ENCODE assay signal across 21 cellular contexts in the genomic region with DNA sequence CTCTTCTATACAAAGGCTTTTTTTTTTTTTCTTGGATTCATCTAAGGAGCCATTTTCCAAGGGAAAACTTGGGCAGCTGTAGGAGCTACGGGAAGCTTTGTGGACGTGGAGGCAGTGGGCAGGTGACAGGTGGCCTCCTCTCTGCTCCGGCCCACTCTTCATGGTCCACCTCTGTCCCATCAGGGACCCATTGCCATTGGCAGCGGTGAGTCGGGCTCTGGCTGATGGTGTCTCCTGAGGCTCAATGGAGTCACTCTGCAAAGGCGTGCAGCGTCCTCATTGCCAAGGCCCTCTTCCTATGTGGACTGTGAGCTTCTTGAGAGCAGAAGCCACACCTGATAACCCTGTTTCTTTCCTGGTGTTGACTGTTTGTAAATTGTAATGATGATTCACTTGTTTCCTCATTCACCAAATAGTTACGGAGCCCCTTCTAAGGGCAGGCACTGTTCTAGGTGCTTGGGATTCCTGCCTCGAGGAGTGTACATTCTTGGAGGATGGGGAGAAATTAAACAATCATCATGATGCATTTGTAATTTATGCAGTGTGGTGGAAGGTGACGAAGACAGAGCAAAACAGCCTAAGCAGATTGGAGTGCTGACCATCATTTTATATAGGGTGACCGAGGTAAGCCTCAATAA.
"Had no signal": no experiment of that assay in that cellular context is flagged by ENCODE, and none has a peak within 500 bp of the region (broad histone marks: within the 10 kb centered on the region; RNA-seq: fewer than 3 reads in every experiment).

No MANE protein-coding gene starts in this region.

- H3K4me3 ChIP-seq: dorsolateral prefrontal cortex, gastrocnemius medialis, heart right ventricle, left ventricle myocardium inferior, lower lobe of right lung, right atrium auricular region, smooth muscle cell, suprapubic skin, thyroid gland, uterus had no signal

- DNase-seq: cortex of kidney; dorsolateral prefrontal cortex; effector CD8-positive, alpha-beta T cell; gastrocnemius medialis; heart right ventricle; hypothalamus; islet precursor cell; left ventricle myocardium inferior; lower lobe of right lung; midbrain; naive B cell; nephron progenitor cell; stimulated activated CD4-positive, alpha-beta T cell treated with anti-CD3 and anti-CD28 coated beads, Interleukin-4, amount 100 ng/mL, for 1 hour; stimulated activated CD8-positive, alpha-beta memory T cell treated with anti-CD3 and anti-CD28 coated beads, Interleukin-4, amount 100 ng/mL, for 48 hours; stimulated activated naive CD8-positive, alpha-beta T cell treated with anti-CD3 and anti-CD28 coated beads, Interleukin-15, Interleukin-2, amounts not matched to agents 100 U/mL and 50 U/mL, for 24 hours; thyroid gland; uterus had no signal

- ATAC-seq: gastrocnemius medialis; heart right ventricle; lower lobe of right lung; stimulated activated effector memory CD8-positive, alpha-beta T cell treated with anti-CD3 and anti-CD28 coated beads, Interleukin-12 subunit alpha, Interleukin-12 subunit beta, amount 100 ng/mL, for 72 hours; stimulated activated naive CD8-positive, alpha-beta T cell treated with anti-CD3 and anti-CD28 coated beads, Interleukin-15, Interleukin-2, amounts not matched to agents 100 U/mL and 50 U/mL, for 24 hours had no signal
